8 cellular contexts compared by ENCODE assay signal in the genomic region with DNA sequence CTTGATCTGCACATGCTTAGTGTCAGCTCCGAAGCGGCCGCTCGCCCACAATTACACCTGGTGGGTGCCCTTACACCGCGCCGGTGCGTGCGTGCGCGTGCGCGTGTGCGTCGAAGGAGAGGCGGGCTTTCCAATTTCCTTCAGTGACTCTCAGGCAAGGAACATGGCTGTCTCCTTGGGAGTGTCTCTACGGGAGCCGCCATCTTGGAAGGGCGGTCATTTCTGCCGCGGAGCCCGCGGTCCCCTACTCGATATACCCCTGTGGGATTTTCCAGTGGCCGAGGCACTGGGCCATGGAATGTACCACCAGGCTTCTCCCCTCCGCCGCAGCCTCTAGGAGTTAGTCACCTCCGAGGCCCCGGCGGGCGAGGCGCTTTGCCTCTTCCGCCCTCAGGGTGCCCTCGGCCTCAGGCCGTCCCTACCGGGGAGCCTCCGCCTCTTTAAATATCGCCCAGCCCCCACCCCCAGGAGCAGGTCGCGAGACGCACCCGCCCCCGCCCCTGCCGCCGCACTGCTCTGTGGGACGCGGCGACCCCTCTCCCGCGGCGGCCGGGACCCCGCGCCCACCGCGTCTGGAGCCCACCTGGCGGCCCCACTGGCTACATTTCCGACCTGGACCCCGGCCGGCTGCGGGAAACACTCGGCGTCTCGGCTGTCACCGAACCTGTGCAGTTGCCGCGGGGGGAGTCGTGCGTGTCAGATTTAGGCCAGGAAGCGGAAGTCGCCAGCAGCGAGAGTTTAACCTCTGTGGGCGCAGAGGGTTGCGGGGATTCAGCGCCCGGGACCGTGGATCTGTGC. TPM values are rescaled to one million over a fixed set of nuclear protein-coding genes. Genes with fewer than 3 reads are reported as not detected.
DNase-seq lines count a peak whose midpoint lies in the region; ATAC-seq lines count a peak whose summit lies in the region.

A gene (minus strand): TSS at position 711 of the 798 bp plus-strand sequence. CDS start 15,741 bp downstream, outside the sequence.

- peak within 1 kb of the TSS; percentile 56 for H4K8ac ChIP-seq in mesendoderm (ENCODE audit: low read depth, low read length)

- H3K9me3 Mint-ChIP-seq in effector memory CD8-positive, alpha-beta T cell: no peaks in the 10 kb centered on the region

- H2AK5ac ChIP-seq in mesendoderm (ENCODE audit: low read length): no peak within 1 kb of the TSS

- H3K9ac ChIP-seq in mesendoderm (ENCODE audit: low read length): peak within 1 kb of the TSS; percentile 84

- peaks cover 20 to 26% of the 10 kb centered on the region in 2 donors for H3K4me1 Mint-ChIP-seq in effector memory CD8-positive, alpha-beta T cell (ENCODE audit: low read depth in 2 of 2)

- peak within 1 kb of the TSS; percentile 77 for H3K4me2 ChIP-seq in mesendoderm (ENCODE audit: low read length)

- no peaks in the 10 kb centered on the region for H3K79me1 ChIP-seq in mesendoderm (ENCODE audit: low read length)

- no CpG with 5 or more reads among the region's 77 CpGs for WGBS in mesendoderm (ENCODE audit: extremely low coverage, insufficient coverage, low lambda C conversion rate)

- no peak within 1 kb of the TSS for H4K5ac ChIP-seq in mesendoderm (ENCODE audit: low read length)

- peak within 1 kb of the TSS; percentile 91 for H3K56ac ChIP-seq in mesendoderm (ENCODE audit: low read length)

- peak; percentile 89 for DNase-seq in COLO668 (lab: John Stamatoyannopoulos, UW; ENCODE audit: unreplicated experiment)
- DNase-seq in HT1080 (ENCODE audit: low read depth): peak; percentile 90
- peak; percentile 72 for DNase-seq in NK-92 treated with Interleukin-12 subunit alpha and Interleukin-12 subunit beta, amount 100 ng/mL, for 24 hours (lab: John Stamatoyannopoulos, UW)
- peak; percentile 37 to 64 for DNase-seq in activated CD8-positive, alpha-beta memory T cell treated with anti-CD3 and anti-CD28 coated beads for 4 hours (ENCODE audit: low read depth in 2 of 2)
- DNase-seq in effector memory CD8-positive, alpha-beta T cell: peak; percentile 65 to 69 (median 67)
- peak; percentile 90 for DNase-seq in mesendoderm
- DNase-seq in stimulated activated CD8-positive, alpha-beta memory T cell treated with anti-CD3 and anti-CD28 coated beads, Interleukin-12 subunit alpha, Interleukin-12 subunit beta, amount 100 ng/mL, for 4 hours (ENCODE audit: low read depth): peak; percentile 55

- ATAC-seq in GM21367 (IDR thresholded peaks at IDR 0.05; ENCODE audit: unreplicated experiment): peak; percentile 81
- peak; percentile 86 for ATAC-seq in effector memory CD8-positive, alpha-beta T cell (replicated peaks)

- no peaks in the 10 kb centered on the region for H3K36me3 ChIP-seq in mesendoderm (ENCODE audit: control insufficient read depth, insufficient read depth, low read length)

- no peak within 1 kb of the TSS for H2BK120ac ChIP-seq in mesendoderm (ENCODE audit: low read depth, low read length)

- H3K4me3 ChIP-seq in mesendoderm (ENCODE audit: low read length): peak within 1 kb of the TSS; percentile 69

- no peaks in the 10 kb centered on the region for H3K27me3 ChIP-seq in mesendoderm (ENCODE audit: insufficient read depth, low read length, poor library complexity)

- H3K4me1 ChIP-seq in mesendoderm (ENCODE audit: control insufficient read depth, low read depth, low read length): no peaks in the 10 kb centered on the region

- peak within 1 kb of the TSS; percentile 85 for H3K4ac ChIP-seq in mesendoderm (ENCODE audit: low read depth, low read length)

- H3K23ac ChIP-seq in mesendoderm (ENCODE audit: low read length): peak within 1 kb of the TSS; percentile 45

- peak within 1 kb of the TSS; percentile 81 for H3K27ac ChIP-seq in mesendoderm (ENCODE audit: low read depth, low read length)

- peaks cover 14% of the 10 kb centered on the region for H3K36me3 Mint-ChIP-seq in effector memory CD8-positive, alpha-beta T cell (ENCODE audit: insufficient read depth)

- peak within 1 kb of the TSS; percentile 92 for H3K18ac ChIP-seq in mesendoderm (ENCODE audit: low read length)

- H3K79me2 ChIP-seq in mesendoderm (ENCODE audit: control insufficient read depth, insufficient read depth, low read length): no peaks in the 10 kb centered on the region

- H3K27ac Mint-ChIP-seq in effector memory CD8-positive, alpha-beta T cell: peak within 1 kb of the TSS; percentile 72 to 90

- peak within 1 kb of the TSS; percentile 80 to 81 for H3K4me3 Mint-ChIP-seq in effector memory CD8-positive, alpha-beta T cell

- no peaks in the 10 kb centered on the region for H3K27me3 Mint-ChIP-seq in effector memory CD8-positive, alpha-beta T cell

- no peak within 1 kb of the TSS for H2BK5ac ChIP-seq in mesendoderm (ENCODE audit: low read length)

- H2BK15ac ChIP-seq in mesendoderm (replicated peaks; ENCODE audit: low read depth): no peak within 1 kb of the TSS

RNA-seq across cellular contexts. Expression of the gene that starts here (rescaled TPM):
- total RNA-seq in HT1080 (2014; rRNA removed; shearing (Covaris generic)): 8.4 and 8.6 TPM in 2 replicates
- polyA plus RNA-seq in HT1080 (2015; cell fraction: cytosol; rRNA removed): 4.0 and 5.8 TPM in 2 replicates
- 4.7 and 4.8 TPM in 2 replicates for polyA plus RNA-seq in HT1080 (2015; cell fraction: nucleus; rRNA removed)
- 2.8 TPM for polyA plus RNA-seq in mesendoderm (2013, experiment 1 of 2)
- 2.7 TPM for polyA plus RNA-seq in mesendoderm (2013, experiment 2 of 2)

Comparison
In these comparisons a context has a peak if more than half of its experiments do, and no peak if none do; other contexts are left out.
1. Peak in every context shown above with its lines: DNase-seq, ATAC-seq, H3K4me3 ChIP-seq and H3K27ac ChIP-seq.